In genomic region chrX:11205796-11206195, GRCh38 we compare ENCODE assay signal across 24 cellular contexts.
"Had no signal": no experiment of that assay in that cellular context is flagged by ENCODE, and none has a peak within 500 bp of the region (broad histone marks: within the 10 kb centered on the region; RNA-seq: fewer than 3 reads in every experiment).

No MANE protein-coding gene starts in this region.

- H3K4me3 ChIP-seq: colonic mucosa, esophagus muscularis mucosa, gastroesophageal sphincter, heart left ventricle, hepatocyte, left ventricle myocardium inferior, lower lobe of right lung had no signal

- H3K4me2 ChIP-seq: hepatocyte had no signal

- DNase-seq: colonic mucosa; cortex of kidney; effector CD8-positive, alpha-beta T cell; effector memory CD8-positive, alpha-beta T cell; endodermal cell; foreskin keratinocyte; heart left ventricle; hypothalamus; immature natural killer cell; islet precursor cell; kidney; kidney glomerular epithelial cell; left colon; left ventricle myocardium inferior; lower lobe of right lung; mesendoderm; midbrain; naive thymus-derived CD4-positive, alpha-beta T cell had no signal

- H3K36me3 ChIP-seq: colonic mucosa, esophagus muscularis mucosa, gastroesophageal sphincter, heart left ventricle, left ventricle myocardium inferior, lower lobe of right lung had no signal

- H3K27me3 ChIP-seq: colonic mucosa, esophagus muscularis mucosa, foreskin keratinocyte, gastroesophageal sphincter, heart left ventricle, hepatocyte had no signal

- ATAC-seq: effector memory CD8-positive, alpha-beta T cell; foreskin keratinocyte; gastroesophageal sphincter; heart left ventricle; left colon; left lobe of liver; lower lobe of right lung; naive thymus-derived CD4-positive, alpha-beta T cell had no signal

- H2AFZ ChIP-seq: hepatocyte had no signal

- FAIRE-seq: endometrium, frontal cortex had no signal

- H3K79me2 ChIP-seq: hepatocyte had no signal

- H3K27ac ChIP-seq: colonic mucosa, esophagus muscularis mucosa, foreskin keratinocyte, gastroesophageal sphincter, heart left ventricle, hepatocyte, left ventricle myocardium inferior, lower lobe of right lung had no signal

- H3K9me3 ChIP-seq: colonic mucosa, esophagus muscularis mucosa, gastroesophageal sphincter, heart left ventricle, left ventricle myocardium inferior, lower lobe of right lung had no signal

- H3K4me1 ChIP-seq: colonic mucosa, esophagus muscularis mucosa, foreskin keratinocyte, heart left ventricle, left ventricle myocardium inferior, lower lobe of right lung had no signal
